ENCODE assay signal across 26 cellular contexts in the genomic region with DNA sequence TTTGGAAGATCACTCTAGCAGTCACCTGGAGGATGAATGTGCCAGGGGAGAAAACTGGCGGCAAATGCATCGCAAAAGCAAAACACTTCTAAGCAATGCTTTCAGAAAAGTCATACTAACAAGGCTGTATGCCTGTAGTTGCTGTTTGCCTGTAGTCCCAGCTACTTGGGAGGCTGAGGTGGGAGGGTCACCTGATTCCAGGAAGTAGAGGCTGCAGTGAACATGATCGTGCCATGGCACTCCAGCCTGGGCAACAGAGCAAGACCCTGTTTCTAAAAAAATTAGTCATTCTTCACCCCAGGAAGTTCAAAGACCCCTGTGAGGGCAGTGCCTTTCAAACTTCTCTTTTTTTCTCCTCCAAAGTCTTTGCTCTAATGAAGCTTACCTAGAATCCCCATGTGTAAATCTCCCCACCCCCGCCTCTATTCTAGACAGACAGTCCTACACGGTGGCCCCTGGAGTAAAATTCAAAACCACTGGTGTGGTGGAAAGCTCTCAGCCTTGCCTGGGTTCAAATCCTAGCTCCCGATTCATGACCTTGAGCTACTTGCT. TPM values are rescaled to one million over a fixed set of nuclear protein-coding genes. Genes with fewer than 3 reads are reported as not detected.
DNase-seq lines count a peak whose midpoint lies in the region; ATAC-seq, FAIRE-seq and TF ChIP-seq lines count a peak whose summit lies in the region.
"Had no signal": no experiment of that assay in that cellular context is flagged by ENCODE, and none has a peak within 500 bp of the region (broad histone marks: within the 10 kb centered on the region; RNA-seq: fewer than 3 reads in every experiment).

No MANE protein-coding gene starts in this region.

- no peaks in the 10 kb centered on the region for H3K4me1 Mint-ChIP-seq in central memory CD8-positive, alpha-beta T cell
- peaks cover 39% of the 10 kb centered on the region for H3K4me1 Mint-ChIP-seq in stimulated activated memory B cell treated with anti-CD40 and anti-IgM and Interleukin-4, amounts not matched to agents 10 μg/mL and 1 μg/mL and 100 μg/mL, for 72 hours

- H3K27me3 Mint-ChIP-seq in central memory CD8-positive, alpha-beta T cell: no peaks in the 10 kb centered on the region
- no peaks in the 10 kb centered on the region for H3K27me3 Mint-ChIP-seq in stimulated activated memory B cell treated with anti-CD40 and anti-IgM and Interleukin-4, amounts not matched to agents 10 μg/mL and 1 μg/mL and 100 μg/mL, for 72 hours
- H3K27me3 Mint-ChIP-seq: T-cell had no signal

- no peaks in the 10 kb centered on the region for H3K9me3 ChIP-seq in esophagus squamous epithelium
- H3K9me3 ChIP-seq: heart right ventricle, left lung, testis, uterus had no signal

- TF ChIP-seq CTCF in NB4 (IDR thresholded peaks at IDR 0.05; ENCODE audit: low read depth, low read length) (no peak), esophagus squamous epithelium (IDR thresholded peaks at IDR 0.05) (no peak)

- peaks cover 0 to 9% (median 0%) of the 10 kb centered on the region in 4 donors for H3K27me3 ChIP-seq in esophagus squamous epithelium
- H3K27me3 ChIP-seq: testis, uterus had no signal

- H3K36me3 ChIP-seq in esophagus squamous epithelium: no peaks in the 10 kb centered on the region
- H3K36me3 ChIP-seq: heart right ventricle, left lung, uterus had no signal

- H3K4me1 ChIP-seq in esophagus squamous epithelium: peaks cover 0 to 5% (median 3%) of the 10 kb centered on the region in 3 donors
- H3K4me1 ChIP-seq: left lung, testis, uterus had no signal

- no peaks in the 10 kb centered on the region for H3K9me3 Mint-ChIP-seq in central memory CD8-positive, alpha-beta T cell
- no peaks in the 10 kb centered on the region for H3K9me3 Mint-ChIP-seq in stimulated activated memory B cell treated with anti-CD40 and anti-IgM and Interleukin-4, amounts not matched to agents 10 μg/mL and 1 μg/mL and 100 μg/mL, for 72 hours
- H3K9me3 Mint-ChIP-seq: activated T-cell treated with anti-CD3 and anti-CD28 coated beads, Interleukin-2, amount 50 U/mL, for 24 hours; T-cell had no signal

- H3K4me3 ChIP-seq in NB4 (ENCODE audit: low read depth, low read length): no peak overlapping the region
- H3K4me3 ChIP-seq in esophagus squamous epithelium: no peak overlapping the region
- H3K4me3 ChIP-seq: heart right ventricle, left lung, testis, uterus had no signal

- no peak for TF ChIP-seq POLR2A in GM12892 (IDR thresholded peaks at IDR 0.05; ENCODE audit: low read depth, low read length)
- TF ChIP-seq POLR2A in NB4 (IDR thresholded peaks at IDR 0.05; ENCODE audit: extremely low read depth, insufficient read length): no peak
- no peak for TF ChIP-seq POLR2A in esophagus squamous epithelium (IDR thresholded peaks at IDR 0.05)

- H3K27ac ChIP-seq in esophagus squamous epithelium: no peak overlapping the region
- H3K27ac ChIP-seq: heart right ventricle, left lung, testis, uterus had no signal

- peak; percentile 30 for FAIRE-seq in GM12892 (lab: Jason Lieb, UNC)
- FAIRE-seq: H54 had no signal

- ATAC-seq in central memory CD8-positive, alpha-beta T cell (replicated peaks; ENCODE audit: extremely low read depth, poor library complexity, severe bottlenecking): no peak
- peak; percentile 60 for ATAC-seq in stimulated activated memory B cell treated with anti-CD40 and anti-IgM and Interleukin-4, amounts not matched to agents 10 μg/mL and 1 μg/mL and 100 μg/mL, for 72 hours
- ATAC-seq: activated CD8-positive, alpha-beta T cell treated with anti-CD3 and anti-CD28 coated beads, Interleukin-2, amount 10 ng/mL, durations not matched to agents 7 days and 5 days; heart right ventricle; left lung; T-cell had no signal

- WGBS in esophagus squamous epithelium, 2 donors: 76 to 93% methylated on average over 5 of the region's 6 CpGs

- no peak overlapping the region for H3K4me3 Mint-ChIP-seq in central memory CD8-positive, alpha-beta T cell
- no peak overlapping the region for H3K4me3 Mint-ChIP-seq in stimulated activated memory B cell treated with anti-CD40 and anti-IgM and Interleukin-4, amounts not matched to agents 10 μg/mL and 1 μg/mL and 100 μg/mL, for 72 hours
- H3K4me3 Mint-ChIP-seq: activated CD8-positive, alpha-beta T cell treated with anti-CD3 and anti-CD28 coated beads, Interleukin-2, amount 10 ng/mL, durations not matched to agents 7 days and 5 days; activated T-cell treated with anti-CD3 and anti-CD28 coated beads, Interleukin-2, amount 50 U/mL, for 24 hours; T-cell had no signal

- peaks cover 2% of the 10 kb centered on the region for H3K36me3 Mint-ChIP-seq in central memory CD8-positive, alpha-beta T cell (ENCODE audit: insufficient read depth)
- H3K36me3 Mint-ChIP-seq in stimulated activated memory B cell treated with anti-CD40 and anti-IgM and Interleukin-4, amounts not matched to agents 10 μg/mL and 1 μg/mL and 100 μg/mL, for 72 hours: peaks cover 3% of the 10 kb centered on the region

- H3K27ac Mint-ChIP-seq in central memory CD8-positive, alpha-beta T cell (ENCODE audit: low read depth): peak overlapping the region; percentile 60
- peak overlapping the region; percentile 77 for H3K27ac Mint-ChIP-seq in stimulated activated memory B cell treated with anti-CD40 and anti-IgM and Interleukin-4, amounts not matched to agents 10 μg/mL and 1 μg/mL and 100 μg/mL, for 72 hours
- H3K27ac Mint-ChIP-seq: activated T-cell treated with anti-CD3 and anti-CD28 coated beads, Interleukin-2, amount 50 U/mL, for 24 hours; progenitor cell of endocrine pancreas had no signal

- no peak for DNase-seq in GM12892 (ENCODE audit: insufficient read length)
- peak; percentile 32 for DNase-seq in NB4 (ENCODE audit: low read depth)
- DNase-seq in central memory CD8-positive, alpha-beta T cell (ENCODE audit: low spot score in 2 of 2): no peak
- DNase-seq in NCI-H446 treated with DMSO at 0.1 percent for 48 hours (lab: John Stamatoyannopoulos, UW): no peak
- DNase-seq in esophagus squamous epithelium (lab: John Stamatoyannopoulos, UW): no peak
- no peak for DNase-seq in stimulated activated naive CD4-positive, alpha-beta T cell treated with Interleukin-2 at 50 U/mL for 16 hours (lab: John Stamatoyannopoulos, UW)
- DNase-seq: activated CD4-positive, alpha-beta T cell treated with anti-CD3 and anti-CD28 coated beads for 1 hour; activated CD8-positive, alpha-beta T cell treated with anti-CD3 and anti-CD28 coated beads, Interleukin-2, amount 10 ng/mL, durations not matched to agents 7 days and 5 days; activated T-cell treated with anti-CD3 and anti-CD28 coated beads, Interleukin-2, amount 50 U/mL, for 24 hours; DMS79; heart right ventricle; left lung; NCI-H1694; NCI-H2171 treated with DMSO at 0.1 percent for 48 hours; NCI-H526 treated with DMSO at 0.1 percent for 48 hours; OCI-M1; SHP77; T-cell; testis; uterus had no signal

- intact Hi-C loops in esophagus squamous epithelium (cut with DNase I): no loop called here

RNA-seq across cellular contexts. Expression of a gene that starts 5.5 kb away (rescaled TPM):
- polyA plus RNA-seq in GM12892 (2012; ENCODE audit: missing spikeins): 0.89 TPM
- total RNA-seq in esophagus squamous epithelium: under 1 TPM in 1 of 4 donors, not detected in 3; 0.38 TPM
- total RNA-seq: cardiac septum, dermis microvascular lymphatic vessel endothelial cell had no signal
- polyA plus RNA-seq: neural cell had no signal

RNA-seq across cellular contexts. Expression of a gene that starts 27.5 kb away (rescaled TPM):
- polyA plus RNA-seq in GM12892 (2012; ENCODE audit: missing spikeins): 9,006 TPM
- total RNA-seq in esophagus squamous epithelium: 1,000 to 10,000 TPM; 1,415 to 8,821 (median 6,699) TPM
